ENCODE assay signal across 20 cellular contexts in genomic region chr2:55865095-55865835, GRCh38. TPM values are rescaled to one million over a fixed set of nuclear protein-coding genes. Genes with fewer than 3 reads are reported as not detected.
DNase-seq lines count a peak whose midpoint lies in the region; ATAC-seq and TF ChIP-seq lines count a peak whose summit lies in the region.
"Had no signal": no experiment of that assay in that cellular context is flagged by ENCODE, and none has a peak within 500 bp of the region (broad histone marks: within the 10 kb centered on the region; RNA-seq: fewer than 3 reads in every experiment).

No MANE protein-coding gene starts in this region.

- no peak overlapping the region for H3K27ac Mint-ChIP-seq in T-cell
- H3K27ac Mint-ChIP-seq: activated CD4-positive, alpha-beta T cell treated with anti-CD3 and anti-CD28 coated beads, Interleukin-2, amount 10 ng/mL, durations not matched to agents 7 days and 5 days; activated naive CD4-positive, alpha-beta T cell treated with anti-CD3 and anti-CD28 coated beads, Interleukin-2, amount 50 U/mL, for 24 hours; IgD-negative memory B cell had no signal

- dilution Hi-C loops in mammary epithelial cell (cut with HindIII; ENCODE audit: low sequenced_read_pairs): no loop called here

- no peaks in the 10 kb centered on the region for H3K36me3 Mint-ChIP-seq in T-cell
- H3K36me3 Mint-ChIP-seq: activated naive CD4-positive, alpha-beta T cell treated with anti-CD3 and anti-CD28 coated beads, Interleukin-2, amount 50 U/mL, for 24 hours; IgD-negative memory B cell had no signal

- no peak overlapping the region for H3K4me2 ChIP-seq in mammary epithelial cell (ENCODE audit: insufficient read depth, low read depth, low read length)

- H3K27ac ChIP-seq in mammary epithelial cell (ENCODE audit: insufficient read depth, low read depth, low read length) (no peak overlapping the region), thoracic aorta (peak overlapping the region; percentile 89 to 93)
- H3K27ac ChIP-seq: colonic mucosa, SJCRH30 had no signal

- intact Hi-C loops in mammary epithelial cell (cut with micrococcal nuclease) (no loop called here), left cardiac atrium (cut with DNase I) (no loop called here)

- no TSS peak for BruUV-seq in mammary epithelial cell (replicated peaks; lab: Mats Ljungman, UMichigan)

- H3K9ac ChIP-seq in mammary epithelial cell (ENCODE audit: insufficient read depth, low read length): no peak overlapping the region

- peak; percentile 30 for DNase-seq in NAMALWA (ENCODE audit: low spot score)
- peak; percentile 65 for DNase-seq in mammary epithelial cell
- DNase-seq in kidney tubule cell (ENCODE audit: low spot score): peak; percentile 36
- DNase-seq in thoracic aorta (ENCODE audit: low spot score): no peak
- DNase-seq in islet precursor cell: no peak
- DNase-seq in left cardiac atrium: no peak
- DNase-seq in T-cell: no peak
- DNase-seq: activated CD4-positive, alpha-beta T cell treated with anti-CD3 and anti-CD28 coated beads, Interleukin-2, amount 10 ng/mL, durations not matched to agents 7 days and 5 days; activated T-cell treated with anti-CD3 and anti-CD28 coated beads for 4 hours; colonic mucosa; erythroblast; NCI-H1092 treated with DMSO at 0.1 percent for 48 hours; NK-92 treated with Interleukin-12 subunit alpha and Interleukin-12 subunit beta, amount 100 ng/mL, for 24 hours; SJCRH30; stimulated activated naive CD4-positive, alpha-beta T cell treated with Interleukin-2 at 50 U/mL for 16 hours had no signal

- H3K27me3 Mint-ChIP-seq in T-cell: peaks cover 0 to 4% of the 10 kb centered on the region in 2 donors
- H3K27me3 Mint-ChIP-seq: activated CD4-positive, alpha-beta T cell treated with anti-CD3 and anti-CD28 coated beads, Interleukin-2, amount 10 ng/mL, durations not matched to agents 7 days and 5 days; IgD-negative memory B cell had no signal

- in situ Hi-C loops in mammary epithelial cell (cut with MboI; ENCODE audit: low sequenced_read_pairs in 2 of 2): no loop called here

- no peak overlapping the region for H2AFZ ChIP-seq in mammary epithelial cell (ENCODE audit: low read depth, low read length)

- H3K79me2 ChIP-seq in mammary epithelial cell (ENCODE audit: insufficient read depth, low read length): no peaks in the 10 kb centered on the region

- POLR2A ChIA-PET in T-cell (lab: Charles Lee): no interaction called here

- CTCF ChIA-PET in mammary epithelial cell (lab: Charles Lee; ENCODE audit: low non-redundant PET): no interaction called here
- CTCF ChIA-PET in T-cell (lab: Charles Lee): no interaction called here

- TF ChIP-seq CTCF in mammary epithelial cell (conservative IDR thresholded peaks at IDR 0.05 in 1 of 2, IDR thresholded peaks at IDR 0.05 in 1 of 2; ENCODE audit: extremely low read depth in 1 of 2, insufficient read depth in 1 of 2, low read depth in 1 of 2, low read length in 2 of 2) (no peak), thoracic aorta (IDR thresholded peaks at IDR 0.05) (no peak)

- H3K9me3 ChIP-seq in mammary epithelial cell (replicated peaks; ENCODE audit: insufficient read depth, low read length) (no peaks in the 10 kb centered on the region), thoracic aorta (no peaks in the 10 kb centered on the region)
- H3K9me3 ChIP-seq: colonic mucosa, HAP-1, SJCRH30 had no signal

- no peak overlapping the region for H3K4me3 Mint-ChIP-seq in T-cell
- H3K4me3 Mint-ChIP-seq: activated CD4-positive, alpha-beta T cell treated with anti-CD3 and anti-CD28 coated beads, Interleukin-2, amount 10 ng/mL, durations not matched to agents 7 days and 5 days; activated naive CD4-positive, alpha-beta T cell treated with anti-CD3 and anti-CD28 coated beads, Interleukin-2, amount 50 U/mL, for 24 hours; IgD-negative memory B cell had no signal

- H3K4me1 ChIP-seq in mammary epithelial cell (ENCODE audit: insufficient read depth, low read length): peaks cover 24% of the 10 kb centered on the region
- peaks cover 34 to 92% of the 10 kb centered on the region in 2 donors for H3K4me1 ChIP-seq in thoracic aorta (ENCODE audit: control insufficient read depth in 1 of 2, low read depth in 2 of 2)
- H3K4me1 ChIP-seq: colonic mucosa, HAP-1, SJCRH30 had no signal

- H4K20me1 ChIP-seq in mammary epithelial cell (ENCODE audit: insufficient read depth, low read length): no peaks in the 10 kb centered on the region

- WGBS in mammary epithelial cell (ENCODE audit: low coverage, missing lambda C conversion rate): 68% methylated on average over 2 of the region's 2 CpGs

- peaks cover 0 to 2% (median 0%) of the 10 kb centered on the region in 3 donors for H3K9me3 Mint-ChIP-seq in T-cell
- H3K9me3 Mint-ChIP-seq: activated CD4-positive, alpha-beta T cell treated with anti-CD3 and anti-CD28 coated beads, Interleukin-2, amount 10 ng/mL, durations not matched to agents 7 days and 5 days; activated naive CD4-positive, alpha-beta T cell treated with anti-CD3 and anti-CD28 coated beads, Interleukin-2, amount 50 U/mL, for 24 hours had no signal

- H3K36me3 ChIP-seq in mammary epithelial cell (ENCODE audit: insufficient read depth, low read length): peaks cover 2% of the 10 kb centered on the region
- H3K36me3 ChIP-seq in thoracic aorta: peaks cover 12% of the 10 kb centered on the region
- H3K36me3 ChIP-seq: colonic mucosa, HAP-1, SJCRH30 had no signal

- H3K4me1 Mint-ChIP-seq in T-cell: no peaks in the 10 kb centered on the region
- H3K4me1 Mint-ChIP-seq: activated CD4-positive, alpha-beta T cell treated with anti-CD3 and anti-CD28 coated beads, Interleukin-2, amount 10 ng/mL, durations not matched to agents 7 days and 5 days; activated naive CD4-positive, alpha-beta T cell treated with anti-CD3 and anti-CD28 coated beads, Interleukin-2, amount 50 U/mL, for 24 hours had no signal

- H3K4me3 ChIP-seq in mammary epithelial cell (replicated peaks in 1 of 3; ENCODE audit: insufficient read depth in 1 of 3, low read depth in 2 of 3, low read length in 3 of 3) (no peak overlapping the region), thoracic aorta (no peak overlapping the region)
- H3K4me3 ChIP-seq: colonic mucosa, HAP-1, SJCRH30, skin epidermis had no signal

- ATAC-seq in thoracic aorta (ENCODE audit: insufficient number of reproducible peaks, low FRiP score, low read depth): no peak
- ATAC-seq in GM21367 (IDR thresholded peaks at IDR 0.05; ENCODE audit: unreplicated experiment): no peak
- no peak for ATAC-seq in left cardiac atrium
- ATAC-seq in T-cell (replicated peaks in 1 of 4): no peak

- H3K27me3 ChIP-seq in mammary epithelial cell (ENCODE audit: insufficient read depth, low read length) (no peaks in the 10 kb centered on the region), thoracic aorta (replicated peaks; ENCODE audit: insufficient read depth) (no peaks in the 10 kb centered on the region)
- H3K27me3 ChIP-seq: colonic mucosa, SJCRH30 had no signal

RNA-seq across cellular contexts. Expression of gene EFEMP1, which starts 58.3 kb away (rescaled TPM):
- total RNA-seq in mammary epithelial cell: 100 to 1,000 TPM; 183 to 440 TPM
- polyA plus RNA-seq in mammary epithelial cell: 232 TPM
- polyA minus RNA-seq in mammary epithelial cell: 231 TPM
- total RNA-seq in thoracic aorta: 1,000 to 10,000 TPM; 1,782 to 2,754 TPM
- total RNA-seq in left cardiac atrium: 100 to 1,000 TPM; 171 to 261 TPM
- total RNA-seq in T-cell: under 1 TPM in 3 of 5 donors, not detected in 2; 0.30 to 0.95 (median 0.73) TPM
- total RNA-seq: activated CD4-positive, alpha-beta T cell treated with anti-CD3 and anti-CD28 coated beads, Interleukin-2, amount 10 ng/mL, durations not matched to agents 7 days and 5 days had no signal
- polyA plus RNA-seq: IgD-negative memory B cell had no signal

Comparison
In these comparisons a context has a peak if more than half of its experiments do, and no peak if none do; other contexts are left out.
1. DNase-seq: peak in NAMALWA (single experiment), mammary epithelial cell (single experiment) and kidney tubule cell (single experiment); none in thoracic aorta (single experiment), islet precursor cell (single experiment), left cardiac atrium (single experiment) and T-cell (0 of 34).
2. RNA of gene EFEMP1, which starts 58.3 kb away (total RNA-seq): 1,782 to 2,754 TPM in thoracic aorta, 183 to 440 TPM in mammary epithelial cell and 171 to 261 TPM in left cardiac atrium; 0.30 to 0.95 TPM in T-cell; every median in the first group is over 10 times any median in the second.